In the genomic region with DNA sequence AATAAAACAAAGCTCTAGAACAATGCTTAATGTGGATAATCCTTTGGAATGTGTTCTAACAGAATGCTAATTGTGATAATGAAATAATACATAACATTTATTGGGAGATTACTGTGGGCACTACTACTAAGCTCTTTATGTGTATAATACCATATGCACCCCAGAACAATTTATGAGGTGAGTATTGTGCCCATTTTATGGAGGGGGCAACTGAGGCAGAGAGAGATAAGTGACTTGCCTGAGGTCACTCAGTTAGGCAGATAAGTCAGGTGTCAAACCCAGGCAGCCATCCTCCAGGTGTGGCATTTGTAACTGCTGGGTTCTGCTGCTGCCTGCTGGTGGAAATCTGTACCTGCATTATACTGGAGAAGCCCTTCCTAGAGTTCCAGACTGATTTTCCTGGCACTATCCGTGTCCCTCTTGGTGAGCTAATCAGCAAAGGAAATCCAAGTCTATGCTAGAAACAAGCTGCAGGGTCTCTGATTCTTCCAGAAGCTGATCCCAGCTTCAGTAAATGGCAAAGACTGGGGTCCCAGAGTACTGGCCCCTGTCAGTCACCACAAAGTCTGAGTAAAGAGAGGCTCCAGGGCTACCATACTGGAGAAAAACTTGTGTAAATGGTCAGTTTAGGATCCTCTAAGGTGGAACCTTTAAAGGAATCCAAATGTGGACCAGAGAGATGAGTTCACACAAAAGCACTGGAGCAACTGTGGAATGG, we compare ENCODE assay signal across 8 cellular contexts. TPM values are rescaled to one million over a fixed set of nuclear protein-coding genes. Genes with fewer than 3 reads are reported as not detected.
DNase-seq lines count a peak whose midpoint lies in the region; ATAC-seq and TF ChIP-seq lines count a peak whose summit lies in the region.

No MANE protein-coding gene starts in this region.

- no peaks in the 10 kb centered on the region for H3K36me3 ChIP-seq in right atrium auricular region
- no peaks in the 10 kb centered on the region for H3K36me3 ChIP-seq in tibial artery

- no peak for TF ChIP-seq EP300 in Ishikawa (IDR thresholded peaks at IDR 0.05; ENCODE audit: borderline replicate concordance)

- H3K27me3 ChIP-seq in right atrium auricular region (no peaks in the 10 kb centered on the region), tibial artery (no peaks in the 10 kb centered on the region)

- ATAC-seq in SK-N-SH treated with all-trans-retinoic acid at 6 μM for 48 hours (peak; percentile 88), GM18858 (IDR thresholded peaks at IDR 0.05; ENCODE audit: unreplicated experiment) (no peak)

- H3K4me1 ChIP-seq in right atrium auricular region, result no peaks in the 10 kb centered on the region
- no peaks in the 10 kb centered on the region for H3K4me1 ChIP-seq in tibial artery

- TF ChIP-seq CTCF in right atrium auricular region (IDR thresholded peaks at IDR 0.05) (peak; percentile 22 to 77), tibial artery (IDR thresholded peaks at IDR 0.05) (peak; percentile 49 to 70)

- H3K9me3 ChIP-seq in right atrium auricular region (no peaks in the 10 kb centered on the region), tibial artery (no peaks in the 10 kb centered on the region)

- TF ChIP-seq RAD21 in Ishikawa (IDR thresholded peaks at IDR 0.05; ENCODE audit: low read depth), result peak; percentile 97

- intact Hi-C loops in tibial artery (cut with DNase I; ENCODE audit: low total_unique reads), result loop anchor here (10.0 kb wide), 1 partner anchor 137 kb away; no protein-coding TSS in a partner anchor

- H3K4me3 ChIP-seq in right atrium auricular region (no peak overlapping the region), tibial artery (no peak overlapping the region)

- H3K27ac ChIP-seq in right atrium auricular region (no peak overlapping the region), tibial artery (no peak overlapping the region)

- DNase-seq in DMS153 treated with DMSO at 0.1 percent for 48 hours (lab: John Stamatoyannopoulos, UW; ENCODE audit: unreplicated experiment) (peak; percentile 40), right atrium auricular region (ENCODE audit: low spot score) (no peak), tibial artery (no peak), NCI-H446 treated with DMSO at 0.1 percent for 48 hours (lab: John Stamatoyannopoulos, UW) (no peak)
- DNase-seq in activated effector memory CD4-positive, alpha-beta T cell treated with anti-CD3 and anti-CD28 coated beads, Interleukin-2, amount 50 U/mL, for 16 hours, result no peak

TF ChIP-seq in Ishikawa, 13 proteins besides CTCF, POLR2A, EP300 and RAD21:
- 0 out of 2 replicates have a peak, but pooled peaks have one; percentile 53 for TF ChIP-seq YY1 (IDR thresholded peaks at IDR 0.05; ENCODE audit: low read depth)
- TF ChIP-seq TEAD4 (IDR thresholded peaks at IDR 0.05), result no peak

TF ChIP-seq in SK-N-SH treated with all-trans-retinoic acid at 6 μM for 48 hours, 23 proteins besides CTCF, POLR2A, EP300 and RAD21:
- TF ChIP-seq TCF4 (CRISPR knock-in tag; IDR thresholded peaks at IDR 0.05; ENCODE audit: borderline replicate concordance) (no peak), CSDC2 (CRISPR knock-in tag; IDR thresholded peaks at IDR 0.05) (no peak), ESRRG (CRISPR knock-in tag; IDR thresholded peaks at IDR 0.05) (no peak), ZFP30 (CRISPR knock-in tag; IDR thresholded peaks at IDR 0.05) (no peak), ISL1 (CRISPR knock-in tag; IDR thresholded peaks at IDR 0.05) (no peak)
- TF ChIP-seq, protein P1, sequence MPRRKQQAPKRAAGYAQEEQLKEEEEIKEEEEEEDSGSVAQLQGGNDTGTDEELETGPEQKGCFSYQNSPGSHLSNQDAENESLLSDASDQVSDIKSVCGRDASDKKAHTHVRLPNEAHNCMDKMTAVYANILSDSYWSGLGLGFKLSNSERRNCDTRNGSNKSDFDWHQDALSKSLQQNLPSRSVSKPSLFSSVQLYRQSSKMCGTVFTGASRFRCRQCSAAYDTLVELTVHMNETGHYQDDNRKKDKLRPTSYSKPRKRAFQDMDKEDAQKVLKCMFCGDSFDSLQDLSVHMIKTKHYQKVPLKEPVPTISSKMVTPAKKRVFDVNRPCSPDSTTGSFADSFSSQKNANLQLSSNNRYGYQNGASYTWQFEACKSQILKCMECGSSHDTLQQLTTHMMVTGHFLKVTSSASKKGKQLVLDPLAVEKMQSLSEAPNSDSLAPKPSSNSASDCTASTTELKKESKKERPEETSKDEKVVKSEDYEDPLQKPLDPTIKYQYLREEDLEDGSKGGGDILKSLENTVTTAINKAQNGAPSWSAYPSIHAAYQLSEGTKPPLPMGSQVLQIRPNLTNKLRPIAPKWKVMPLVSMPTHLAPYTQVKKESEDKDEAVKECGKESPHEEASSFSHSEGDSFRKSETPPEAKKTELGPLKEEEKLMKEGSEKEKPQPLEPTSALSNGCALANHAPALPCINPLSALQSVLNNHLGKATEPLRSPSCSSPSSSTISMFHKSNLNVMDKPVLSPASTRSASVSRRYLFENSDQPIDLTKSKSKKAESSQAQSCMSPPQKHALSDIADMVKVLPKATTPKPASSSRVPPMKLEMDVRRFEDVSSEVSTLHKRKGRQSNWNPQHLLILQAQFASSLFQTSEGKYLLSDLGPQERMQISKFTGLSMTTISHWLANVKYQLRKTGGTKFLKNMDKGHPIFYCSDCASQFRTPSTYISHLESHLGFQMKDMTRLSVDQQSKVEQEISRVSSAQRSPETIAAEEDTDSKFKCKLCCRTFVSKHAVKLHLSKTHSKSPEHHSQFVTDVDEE (CRISPR knock-in tag; IDR thresholded peaks at IDR 0.05), result 0 out of 2 replicates have a peak, but pooled peaks have one; percentile 29

RNA-seq across cellular contexts. Expression of a gene that starts 22.6 kb away (rescaled TPM):
- 10 to 100 TPM; 27.7 to 28.2 TPM for total RNA-seq in right atrium auricular region
